In the genomic region with DNA sequence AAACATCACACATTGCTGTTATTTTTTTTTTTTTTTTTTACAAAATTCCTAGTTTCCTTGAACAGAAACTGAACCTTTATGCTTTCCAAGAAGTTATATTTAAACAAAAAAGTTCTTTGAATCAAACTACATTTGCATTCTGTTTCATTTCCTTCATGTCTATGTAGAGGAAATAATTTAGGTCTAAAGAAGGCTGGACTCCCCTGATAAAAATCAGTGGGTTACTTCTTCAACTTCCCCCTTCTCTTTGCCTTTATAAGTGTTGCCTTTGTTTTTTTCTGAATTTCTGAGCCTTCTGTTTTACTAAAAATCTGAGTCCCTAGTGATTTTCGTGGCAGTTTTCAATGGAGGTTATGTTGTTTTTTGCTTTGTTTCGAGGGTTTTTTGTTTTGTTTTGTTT, we compare ENCODE assay signal across 22 cellular contexts.
"Had no signal": no experiment of that assay in that cellular context is flagged by ENCODE, and none has a peak within 500 bp of the region (broad histone marks: within the 10 kb centered on the region; RNA-seq: fewer than 3 reads in every experiment).

No MANE protein-coding gene starts in this region.

- H3K9me3 ChIP-seq: ascending aorta, sigmoid colon, uterus had no signal

- H3K4me3 Mint-ChIP-seq: activated B cell treated with CpG ODN at 0.5 μM for 24 hours; activated CD4-positive, alpha-beta T cell treated with anti-CD3 and anti-CD28 coated beads for 36 hours; activated naive CD4-positive, alpha-beta T cell treated with anti-CD3 and anti-CD28 coated beads for 36 hours; activated T-cell treated with anti-CD3 and anti-CD28 coated beads, Interleukin-2, amount 50 U/mL, for 4 hours; effector memory CD8-positive, alpha-beta T cell; natural killer cell; stimulated activated memory B cell treated with anti-CD40 and anti-IgM and Interleukin-4, amounts not matched to agents 10 μg/mL and 1 μg/mL and 100 μg/mL, for 72 hours had no signal

- H3K4me1 ChIP-seq: ascending aorta, sigmoid colon, uterus had no signal

- DNase-seq: activated B cell treated with CpG ODN at 0.5 μM for 24 hours; activated CD4-positive, alpha-beta T cell treated with anti-CD3 and anti-CD28 coated beads for 36 hours; activated CD8-positive, alpha-beta memory T cell treated with anti-CD3 and anti-CD28 coated beads, Interleukin-2, amount 50 U/mL, for 48 hours; activated naive CD4-positive, alpha-beta T cell treated with anti-CD3 and anti-CD28 coated beads for 36 hours; activated T-cell treated with anti-CD3 and anti-CD28 coated beads, Interleukin-2, amount 50 U/mL, for 4 hours; central memory CD4-positive, alpha-beta T cell; effector memory CD8-positive, alpha-beta T cell; foreskin melanocyte; glutamatergic neuron; hippocampal formation; midbrain; natural killer cell; retina; stimulated activated CD4-positive, alpha-beta T cell treated with anti-CD3 and anti-CD28 coated beads, Interleukin-15, amount 100 ng/mL, for 24 hours; trophoblast cell; uterus had no signal

- H3K36me3 Mint-ChIP-seq: natural killer cell; stimulated activated memory B cell treated with anti-CD40 and anti-IgM and Interleukin-4, amounts not matched to agents 10 μg/mL and 1 μg/mL and 100 μg/mL, for 72 hours had no signal

- ATAC-seq: activated CD4-positive, alpha-beta T cell treated with anti-CD3 and anti-CD28 coated beads for 36 hours; activated T-cell treated with anti-CD3 and anti-CD28 coated beads, Interleukin-2, amount 50 U/mL, for 4 hours; effector memory CD8-positive, alpha-beta T cell; esophagus mucosa; natural killer cell; stimulated activated memory B cell treated with anti-CD40 and anti-IgM and Interleukin-4, amounts not matched to agents 10 μg/mL and 1 μg/mL and 100 μg/mL, for 72 hours had no signal

- H3K27ac ChIP-seq: ascending aorta, sigmoid colon, uterus had no signal

- H3K4me2 ChIP-seq: smooth muscle cell had no signal

- H3K36me3 ChIP-seq: ascending aorta, sigmoid colon, uterus had no signal

- H3K4me1 Mint-ChIP-seq: activated CD4-positive, alpha-beta T cell treated with anti-CD3 and anti-CD28 coated beads for 36 hours had no signal

- H3K4me3 ChIP-seq: ascending aorta, sigmoid colon, smooth muscle cell, uterus had no signal

- H3K9me3 Mint-ChIP-seq: activated B cell treated with CpG ODN at 0.5 μM for 24 hours; activated naive CD4-positive, alpha-beta T cell treated with anti-CD3 and anti-CD28 coated beads for 36 hours; activated T-cell treated with anti-CD3 and anti-CD28 coated beads, Interleukin-2, amount 50 U/mL, for 4 hours; effector memory CD8-positive, alpha-beta T cell; natural killer cell; stimulated activated memory B cell treated with anti-CD40 and anti-IgM and Interleukin-4, amounts not matched to agents 10 μg/mL and 1 μg/mL and 100 μg/mL, for 72 hours had no signal

- H3K27me3 ChIP-seq: ascending aorta, sigmoid colon, uterus had no signal

- H3K27ac Mint-ChIP-seq: activated B cell treated with CpG ODN at 0.5 μM for 24 hours; activated CD4-positive, alpha-beta T cell treated with anti-CD3 and anti-CD28 coated beads for 36 hours; activated naive CD4-positive, alpha-beta T cell treated with anti-CD3 and anti-CD28 coated beads for 36 hours; natural killer cell; progenitor cell of endocrine pancreas; stimulated activated memory B cell treated with anti-CD40 and anti-IgM and Interleukin-4, amounts not matched to agents 10 μg/mL and 1 μg/mL and 100 μg/mL, for 72 hours had no signal
